In the genomic region with DNA sequence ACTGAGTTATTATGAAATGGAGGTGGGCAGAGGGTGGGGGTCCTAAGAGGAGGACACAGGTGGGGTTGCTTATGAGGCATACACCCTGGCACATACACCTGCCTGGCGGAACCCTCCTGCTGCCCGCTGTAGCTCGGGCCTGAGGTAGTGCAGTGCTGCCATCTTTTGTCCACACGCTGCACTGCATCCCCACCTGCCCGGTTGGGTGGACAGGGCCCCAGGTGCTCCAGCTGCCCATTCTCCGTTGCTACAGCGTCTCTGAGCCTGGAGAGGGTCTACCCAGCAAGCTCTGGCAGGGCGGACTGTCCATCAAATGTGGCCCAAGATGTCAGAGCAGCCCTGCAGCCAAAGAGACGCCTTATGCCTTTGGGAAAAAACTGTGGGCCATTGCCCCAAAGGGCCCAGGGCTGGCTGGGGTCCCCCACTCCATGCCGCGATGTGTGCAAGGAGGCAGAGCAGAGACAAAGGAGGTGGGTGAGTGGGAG, we compare ENCODE assay signal across 9 cellular contexts.
A peak's percentile ranks its signal among the peaks of the same experiment; 100 is the strongest.
DNase-seq lines count a peak whose midpoint lies in the region; ATAC-seq and TF ChIP-seq lines count a peak whose summit lies in the region.
"Had no signal": no experiment of that assay in that cellular context is flagged by ENCODE, and none has a peak within 500 bp of the region (broad histone marks: within the 10 kb centered on the region; RNA-seq: fewer than 3 reads in every experiment).

No MANE protein-coding gene starts in this region.

- CTCF ChIA-PET in Caco-2 (lab: Charles Lee) (interaction anchor here (0.6 to 2.1 kb wide), 21 partner anchors 11 to 1867 kb away, joined by 3 to 16 read pairs (median 4); no protein-coding TSS in a partner anchor), MCF 10A (lab: Yijun Ruan, JAX) (interaction anchor here (0.6 to 3.0 kb wide), 32 partner anchors 9 to 1900 kb away, joined by 3 to 20 read pairs (median 4); no protein-coding TSS in a partner anchor)

- POLR2A ChIA-PET in Caco-2 (lab: Charles Lee) = no interaction called here
- POLR2A ChIA-PET in MCF 10A (lab: Yijun Ruan, JAX) = no interaction called here

- H3K4me1 Mint-ChIP-seq in Caco-2 (ENCODE audit: low read depth, unreplicated experiment) (no peaks in the 10 kb centered on the region), MCF 10A (ENCODE audit: insufficient read depth, unreplicated experiment) (peaks cover 5% of the 10 kb centered on the region), T-helper 17 cell (peaks cover 2% of the 10 kb centered on the region)

- no peaks in the 10 kb centered on the region for H3K9me3 ChIP-seq in Caco-2
- peaks cover 0 to 2% (median 0%) of the 10 kb centered on the region in 4 donors for H3K9me3 ChIP-seq in liver (ENCODE audit: control insufficient read depth in 4 of 4, low read length in 3 of 4)
- no peaks in the 10 kb centered on the region for H3K9me3 ChIP-seq in T-helper 17 cell (ENCODE audit: control insufficient read depth, low read length, poor library complexity, severe bottlenecking)

- peaks cover 6% of the 10 kb centered on the region for H3K27me3 Mint-ChIP-seq in Caco-2 (ENCODE audit: insufficient read depth, unreplicated experiment)
- H3K27me3 Mint-ChIP-seq in MCF 10A (ENCODE audit: insufficient read depth, unreplicated experiment) = peaks cover 17% of the 10 kb centered on the region
- peaks cover 12% of the 10 kb centered on the region for H3K27me3 Mint-ChIP-seq in T-helper 17 cell

- H3K36me3 ChIP-seq in Caco-2 (ENCODE audit: control insufficient read depth, insufficient read depth, low read length) = no peaks in the 10 kb centered on the region
- H3K36me3 ChIP-seq in liver (ENCODE audit: control insufficient read depth in 4 of 4, insufficient read depth in 3 of 4, low read depth in 1 of 4, low read length in 3 of 4) = no peaks in the 10 kb centered on the region

- H3K4me1 ChIP-seq in Caco-2 = no peaks in the 10 kb centered on the region
- peaks cover 0 to 2% (median 0%) of the 10 kb centered on the region in 4 donors for H3K4me1 ChIP-seq in liver (ENCODE audit: control insufficient read depth in 4 of 4, insufficient read depth in 4 of 4, low read length in 3 of 4)

- WGBS in liver = 27% methylated on average over 11 of the region's 11 CpGs

- TF ChIP-seq CTCF in Caco-2 (IDR thresholded peaks at IDR 0.05; ENCODE audit: insufficient read depth in 1 of 2, low read depth in 1 of 2, low read length in 1 of 2, severe bottlenecking in 1 of 2, unreplicated experiment in 1 of 2) = peak; percentile 97 to 98
- peak; percentile 90 for TF ChIP-seq CTCF in MCF 10A (IDR thresholded peaks at IDR 0.05; ENCODE audit: unreplicated experiment)
- TF ChIP-seq CTCF in liver (IDR thresholded peaks at IDR 0.05; ENCODE audit: low read depth, low read length, missing input control) = peak; percentile 85

- no peak overlapping the region for H3K27ac ChIP-seq in liver (ENCODE audit: low read depth in 1 of 2, low read length in 2 of 2)
- H3K27ac ChIP-seq: epithelial cell of prostate had no signal

- no peak overlapping the region for H3K4me3 ChIP-seq in Caco-2 (ENCODE audit: low read depth, low read length)
- H3K4me3 ChIP-seq in liver (ENCODE audit: low read depth in 1 of 3, low read length in 3 of 3) = no peak overlapping the region

- TF ChIP-seq RAD21 in liver (IDR thresholded peaks at IDR 0.05) = peak; percentile 84 to 93

- ATAC-seq in T-helper 17 cell (no peak), GM19328 (IDR thresholded peaks at IDR 0.05; ENCODE audit: unreplicated experiment) (no peak)

- H3K9ac ChIP-seq in liver (ENCODE audit: low read depth in 1 of 2, low read length in 2 of 2) = no peak overlapping the region

- BruUV-seq in Caco-2 (replicated peaks; lab: Mats Ljungman, UMichigan) = no TSS peak
- BruUV-seq in MCF 10A (replicated peaks; lab: Mats Ljungman, UMichigan) = no TSS peak

- H3K27me3 ChIP-seq in Caco-2 (replicated peaks; ENCODE audit: control insufficient read depth, insufficient read depth, low read length) (no peaks in the 10 kb centered on the region), liver (ENCODE audit: control insufficient read depth in 4 of 4, insufficient read depth in 4 of 4, low read length in 3 of 4) (no peaks in the 10 kb centered on the region)

- H3K4me3 Mint-ChIP-seq in Caco-2 (ENCODE audit: unreplicated experiment) (no peak overlapping the region), MCF 10A (ENCODE audit: unreplicated experiment) (no peak overlapping the region), T-helper 17 cell (no peak overlapping the region)

- intact Hi-C loops in Caco-2 (cut with micrococcal nuclease; ENCODE audit: unreplicated experiment) (loop anchor here (1.0 to 5.0 kb wide), 4 partner anchors 36 to 364 kb away; no protein-coding TSS in a partner anchor), MCF 10A (cut with micrococcal nuclease) (loop anchor here (1.0 to 2.0 kb wide), 4 partner anchors 127 to 1317 kb away; no protein-coding TSS in a partner anchor)

- no peak overlapping the region for H3K27ac Mint-ChIP-seq in Caco-2 (ENCODE audit: unreplicated experiment)
- no peak overlapping the region for H3K27ac Mint-ChIP-seq in MCF 10A (ENCODE audit: low read depth, unreplicated experiment)
- H3K27ac Mint-ChIP-seq in T-helper 17 cell = no peak overlapping the region

- DNase-seq in Caco-2 = peak; percentile 77 to 88
- DNase-seq in H4 (ENCODE audit: low spot score) = peak; percentile 30
- DNase-seq in NCI-H510A treated with DMSO at 0.1 percent for 48 hours (lab: John Stamatoyannopoulos, UW) = peak; percentile 43
- peak; percentile 53 for DNase-seq in MCF 10A (ENCODE audit: unreplicated experiment)
- no peak for DNase-seq in SKM-1 (lab: John Stamatoyannopoulos, UW; ENCODE audit: unreplicated experiment)
- no peak for DNase-seq in T-helper 17 cell

- H3K9me3 Mint-ChIP-seq in Caco-2 (ENCODE audit: unreplicated experiment) (no peaks in the 10 kb centered on the region), MCF 10A (ENCODE audit: unreplicated experiment) (no peaks in the 10 kb centered on the region)

- no peaks in the 10 kb centered on the region for H3K36me3 Mint-ChIP-seq in Caco-2 (ENCODE audit: insufficient read depth, unreplicated experiment)
- H3K36me3 Mint-ChIP-seq in MCF 10A (ENCODE audit: insufficient read depth, unreplicated experiment) = no peaks in the 10 kb centered on the region
- H3K36me3 Mint-ChIP-seq in T-helper 17 cell (ENCODE audit: low read depth) = no peaks in the 10 kb centered on the region

TF ChIP-seq in liver, 16 proteins besides CTCF, POLR2A, EP300 and RAD21 (continues in another document):
- TF ChIP-seq, protein P1, sequence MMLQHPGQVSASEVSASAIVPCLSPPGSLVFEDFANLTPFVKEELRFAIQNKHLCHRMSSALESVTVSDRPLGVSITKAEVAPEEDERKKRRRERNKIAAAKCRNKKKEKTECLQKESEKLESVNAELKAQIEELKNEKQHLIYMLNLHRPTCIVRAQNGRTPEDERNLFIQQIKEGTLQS (IDR thresholded peaks at IDR 0.05) = no peak
- TF ChIP-seq JUND (IDR thresholded peaks at IDR 0.05) (no peak), HNF4G (IDR thresholded peaks at IDR 0.05) (no peak), ZBTB33 (IDR thresholded peaks at IDR 0.05) (no peak), NR2F2 (IDR thresholded peaks at IDR 0.05) (no peak), MAX (IDR thresholded peaks at IDR 0.05) (no peak), FOXA1 (IDR thresholded peaks at IDR 0.05) (no peak), YY1 (IDR thresholded peaks at IDR 0.05) (no peak), GABPA (IDR thresholded peaks at IDR 0.05 in 1 of 2, conservative IDR thresholded peaks at IDR 0.05 in 1 of 2) (no peak), HNF4A (conservative IDR thresholded peaks at IDR 0.05) (no peak), SP1 (IDR thresholded peaks at IDR 0.05) (no peak), TAF1 (conservative IDR thresholded peaks at IDR 0.05) (no peak), REST (IDR thresholded peaks at IDR 0.05) (no peak)

Comparison
In these comparisons a context has a peak if more than half of its experiments do, and no peak if none do; other contexts are left out.
1. DNase-seq: peak in Caco-2 (2 of 2), H4 (single experiment), NCI-H510A treated with DMSO at 0.1 percent for 48 hours (single experiment) and MCF 10A (single experiment); none in SKM-1 (single experiment) and T-helper 17 cell (0 of 3).
2. Peak in every context shown above with its lines, with median percentiles within 50 percentile points of each other: CTCF ChIP-seq.